6 cellular contexts compared by ENCODE assay signal in genomic region chr19:54188224-54188871, GRCh38. TPM values are rescaled to one million over a fixed set of nuclear protein-coding genes. Genes with fewer than 3 reads are reported as not detected.
DNase-seq lines count a peak whose midpoint lies in the region; ATAC-seq and TF ChIP-seq lines count a peak whose summit lies in the region.

No MANE protein-coding gene starts in this region.

- no peak overlapping the region for H3K4me3 ChIP-seq in CD4-positive, CD25-positive, alpha-beta regulatory T cell (ENCODE audit: low read depth, low read length)

- no peaks in the 10 kb centered on the region for H3K27me3 ChIP-seq in CD4-positive, CD25-positive, alpha-beta regulatory T cell (ENCODE audit: control insufficient read depth, insufficient read depth, low read length)

- peaks cover 12% of the 10 kb centered on the region for H3K36me3 Mint-ChIP-seq in CD4-positive, CD25-positive, alpha-beta regulatory T cell
- peaks cover 69% of the 10 kb centered on the region for H3K36me3 Mint-ChIP-seq in dendritic cell treated with granulocyte-macrophage colony-stimulating factor and Interleukin-4, amounts not matched to agents 40 ng/mL and 50 ng/mL, for 4 days (ENCODE audit: low read depth)
- H3K36me3 Mint-ChIP-seq in progenitor cell of endocrine pancreas (ENCODE audit: insufficient read depth): peaks cover 11% of the 10 kb centered on the region

- DNase-seq in CD4-positive, CD25-positive, alpha-beta regulatory T cell: peak in 2 of 3 donors; percentile 52 to 63
- DNase-seq in RWPE1 (ENCODE audit: low spot score): no peak
- no peak for DNase-seq in progenitor cell of endocrine pancreas (ENCODE audit: low spot score, unreplicated experiment)
- no peak for DNase-seq in NCI-H187 (lab: John Stamatoyannopoulos, UW)

- H3K4me1 ChIP-seq in CD4-positive, CD25-positive, alpha-beta regulatory T cell (ENCODE audit: control insufficient read depth, insufficient read depth, low read length, poor library complexity, severe bottlenecking): peaks cover 26% of the 10 kb centered on the region

- H3K9me3 Mint-ChIP-seq in CD4-positive, CD25-positive, alpha-beta regulatory T cell: no peaks in the 10 kb centered on the region
- no peaks in the 10 kb centered on the region for H3K9me3 Mint-ChIP-seq in dendritic cell treated with granulocyte-macrophage colony-stimulating factor and Interleukin-4, amounts not matched to agents 40 ng/mL and 50 ng/mL, for 4 days
- H3K9me3 Mint-ChIP-seq in progenitor cell of endocrine pancreas (ENCODE audit: low read depth): no peaks in the 10 kb centered on the region

- H3K4me1 Mint-ChIP-seq in CD4-positive, CD25-positive, alpha-beta regulatory T cell: peaks cover 0 to 53% (median 26%) of the 10 kb centered on the region in 4 donors
- H3K4me1 Mint-ChIP-seq in dendritic cell treated with granulocyte-macrophage colony-stimulating factor and Interleukin-4, amounts not matched to agents 40 ng/mL and 50 ng/mL, for 4 days (ENCODE audit: low read depth): peaks cover 53% of the 10 kb centered on the region
- peaks cover 17% of the 10 kb centered on the region for H3K4me1 Mint-ChIP-seq in progenitor cell of endocrine pancreas (ENCODE audit: low read depth)

- POLR2A ChIA-PET in RWPE1 (lab: Yijun Ruan, JAX; ENCODE audit: low non-redundant PET): interaction anchor here (1.6 kb wide), 1 partner anchor 260 kb away, joined by 5 read pairs; the partner anchor contains the start of gene LENG8

- no peaks in the 10 kb centered on the region for H3K27me3 Mint-ChIP-seq in CD4-positive, CD25-positive, alpha-beta regulatory T cell
- no peaks in the 10 kb centered on the region for H3K27me3 Mint-ChIP-seq in dendritic cell treated with granulocyte-macrophage colony-stimulating factor and Interleukin-4, amounts not matched to agents 40 ng/mL and 50 ng/mL, for 4 days
- H3K27me3 Mint-ChIP-seq in progenitor cell of endocrine pancreas: no peaks in the 10 kb centered on the region

- CTCF ChIA-PET in RWPE1 (lab: Yijun Ruan, JAX): interaction anchor here (0.6 to 1.6 kb wide), 4 partner anchors 9 to 81 kb away, joined by 3 to 6 read pairs (median 4); partner anchors contain the start of gene TMC4

- no peaks in the 10 kb centered on the region for H3K9me3 ChIP-seq in CD4-positive, CD25-positive, alpha-beta regulatory T cell (ENCODE audit: control insufficient read depth in 2 of 2, low read length in 2 of 2)

- H3K27ac ChIP-seq in CD4-positive, CD25-positive, alpha-beta regulatory T cell (ENCODE audit: insufficient read depth, low read length, poor library complexity, severe bottlenecking): peak overlapping the region; percentile 100
- peak overlapping the region; percentile 95 for H3K27ac ChIP-seq in RWPE1

- peak overlapping the region; percentile 86 to 93 (median 90) for H3K27ac Mint-ChIP-seq in CD4-positive, CD25-positive, alpha-beta regulatory T cell
- H3K27ac Mint-ChIP-seq in dendritic cell treated with granulocyte-macrophage colony-stimulating factor and Interleukin-4, amounts not matched to agents 40 ng/mL and 50 ng/mL, for 4 days: peak overlapping the region; percentile 97
- H3K27ac Mint-ChIP-seq in progenitor cell of endocrine pancreas: peak overlapping the region; percentile 94

- peaks cover 2% of the 10 kb centered on the region for H3K36me3 ChIP-seq in CD4-positive, CD25-positive, alpha-beta regulatory T cell (ENCODE audit: control insufficient read depth, insufficient read depth, low read length)

- no peak for TF ChIP-seq CTCF in RWPE1 (conservative IDR thresholded peaks at IDR 0.05; ENCODE audit: low read depth)
- no peak for TF ChIP-seq CTCF in progenitor cell of endocrine pancreas (IDR thresholded peaks at IDR 0.05; ENCODE audit: unreplicated experiment)

- intact Hi-C loops in dendritic cell treated with granulocyte-macrophage colony-stimulating factor and Interleukin-4, amounts not matched to agents 40 ng/mL and 50 ng/mL, for 4 days (cut with micrococcal nuclease): no loop called here

- H3K4me3 Mint-ChIP-seq in CD4-positive, CD25-positive, alpha-beta regulatory T cell: peak overlapping the region; percentile 76 to 91 (median 81)
- H3K4me3 Mint-ChIP-seq in dendritic cell treated with granulocyte-macrophage colony-stimulating factor and Interleukin-4, amounts not matched to agents 40 ng/mL and 50 ng/mL, for 4 days: peak overlapping the region; percentile 77
- H3K4me3 Mint-ChIP-seq in progenitor cell of endocrine pancreas (ENCODE audit: low read depth): peak overlapping the region; percentile 86

- ATAC-seq in CD4-positive, CD25-positive, alpha-beta regulatory T cell (ENCODE audit: low read depth in 2 of 2): no peak
- no peak for ATAC-seq in HG02623 (IDR thresholded peaks at IDR 0.05; ENCODE audit: unreplicated experiment)

RNA-seq across cellular contexts. Expression of gene MBOAT7, which starts 1.0 kb away (rescaled TPM):
- total RNA-seq in CD4-positive, CD25-positive, alpha-beta regulatory T cell: 25.8 TPM
- 10 to 100 TPM; 10.8 to 17.2 (median 15.0) TPM for polyA plus RNA-seq in CD4-positive, CD25-positive, alpha-beta regulatory T cell
- total RNA-seq in progenitor cell of endocrine pancreas: 91.5 and 99.1 TPM in 2 replicates

RNA-seq across cellular contexts. Expression of gene TSEN34, which starts 2.8 kb away (rescaled TPM):
- total RNA-seq in CD4-positive, CD25-positive, alpha-beta regulatory T cell: 10.1 TPM
- 10 to 100 TPM; 36.6 to 55.5 (median 49.7) TPM for polyA plus RNA-seq in CD4-positive, CD25-positive, alpha-beta regulatory T cell
- total RNA-seq in progenitor cell of endocrine pancreas: 38.6 and 39.7 TPM in 2 replicates

RNA-seq across cellular contexts. Expression of gene RPS9, which starts 12.3 kb away (rescaled TPM):
- 1,161 TPM for total RNA-seq in CD4-positive, CD25-positive, alpha-beta regulatory T cell
- polyA plus RNA-seq in CD4-positive, CD25-positive, alpha-beta regulatory T cell: 1,000 to 10,000 TPM in 2 of 4 donors, 100 to 1,000 TPM in 2; 756 to 1,075 (median 892) TPM
- total RNA-seq in progenitor cell of endocrine pancreas: 1,160 and 1,179 TPM in 2 replicates

RNA-seq across cellular contexts. Expression of gene TMC4, which starts 15.4 kb away (rescaled TPM):
- 1.1 TPM for total RNA-seq in CD4-positive, CD25-positive, alpha-beta regulatory T cell
- under 1 TPM in 3 of 4 donors, not detected in 1; 0.42 to 0.60 (median 0.49) TPM for polyA plus RNA-seq in CD4-positive, CD25-positive, alpha-beta regulatory T cell
- total RNA-seq in progenitor cell of endocrine pancreas: 119 and 125 TPM in 2 replicates

RNA-seq across cellular contexts. Expression of gene LENG1, which starts 28.8 kb away (rescaled TPM):
- 9.3 TPM for total RNA-seq in CD4-positive, CD25-positive, alpha-beta regulatory T cell
- polyA plus RNA-seq in CD4-positive, CD25-positive, alpha-beta regulatory T cell: 10 to 100 TPM; 12.2 to 17.5 (median 13.8) TPM
- total RNA-seq in progenitor cell of endocrine pancreas: 6.8 and 7.2 TPM in 2 replicates

Comparison
In these comparisons a context has a peak if more than half of its experiments do, and no peak if none do; other contexts are left out.
1. DNase-seq: peak in CD4-positive, CD25-positive, alpha-beta regulatory T cell (2 of 3); none in RWPE1 (single experiment), progenitor cell of endocrine pancreas (single experiment) and NCI-H187 (0 of 2).
2. Peak in every context shown above with its lines, with median percentiles within 50 percentile points of each other: H3K27ac Mint-ChIP-seq and H3K4me3 Mint-ChIP-seq.